ENCODE assay signal across 19 cellular contexts in genomic region chr3:68817243-68817642, GRCh38.
"Had no signal": no experiment of that assay in that cellular context is flagged by ENCODE, and none has a peak within 500 bp of the region (broad histone marks: within the 10 kb centered on the region; RNA-seq: fewer than 3 reads in every experiment).

No MANE protein-coding gene starts in this region.

- H3K27ac ChIP-seq: coronary artery, foreskin keratinocyte, neutrophil, parathyroid adenoma, thoracic aorta, vagina, VCaP had no signal

- H3K36me3 ChIP-seq: neutrophil, thoracic aorta, vagina had no signal

- H3K9me3 ChIP-seq: neutrophil, thoracic aorta, vagina had no signal

- DNase-seq: activated CD4-positive, alpha-beta memory T cell treated with anti-CD3 and anti-CD28 coated beads, Interleukin-2, amount 10 ng/mL, durations not matched to agents 7 days and 5 days; activated CD4-positive, alpha-beta T cell treated with anti-CD3 and anti-CD28 coated beads, Interleukin-2, amount 10 ng/mL, durations not matched to agents 24 days and 14 days; activated effector memory CD4-positive, alpha-beta T cell treated with Interleukin-2 at 50 U/mL for 16 hours; activated naive CD4-positive, alpha-beta T cell treated with anti-CD3 and anti-CD28 coated beads for 36 hours; activated T-cell treated with anti-CD3 and anti-CD28 coated beads, Interleukin-2, amount 50 U/mL, for 72 hours; amygdala; cerebellar nuclear complex; endodermal cell; left ventricle myocardium superior; small intestine; stimulated activated CD4-positive, alpha-beta T cell treated with anti-CD3 and anti-CD28 coated beads, Interleukin-2, amount 100 ng/mL, for 24 hours; stimulated activated naive B cell treated with anti-CD40 and anti-IgM and Interleukin-4, amounts not matched to agents 10 μg/mL and 1 μg/mL and 100 μg/mL, for 72 hours had no signal

- H3K4me1 ChIP-seq: foreskin keratinocyte, parathyroid adenoma, vagina had no signal

- H3K27me3 ChIP-seq: foreskin keratinocyte, neutrophil, vagina had no signal

- H3K4me3 ChIP-seq: coronary artery, thoracic aorta, vagina had no signal
